In the genomic region with DNA sequence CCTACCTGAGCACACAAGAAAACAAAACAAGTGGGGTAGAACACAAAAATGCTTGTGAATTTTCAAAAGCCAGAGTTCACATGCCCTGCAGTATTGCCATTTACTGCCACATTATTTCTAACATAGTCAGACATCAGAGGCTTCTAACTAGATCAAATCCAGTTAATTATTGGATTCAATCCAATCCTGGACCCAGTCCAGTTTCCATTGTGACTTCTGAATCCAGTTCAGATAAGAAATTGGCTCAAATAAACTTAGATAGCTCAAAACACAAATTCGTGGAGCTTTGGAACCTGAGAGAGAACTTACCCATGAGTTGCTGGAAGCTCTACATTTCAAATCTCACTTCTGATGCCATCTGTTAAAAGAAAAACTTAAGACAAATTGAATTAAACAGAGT, we compare ENCODE assay signal across 2 cellular contexts.
TF ChIP-seq lines count a peak whose summit lies in the region.

No MANE protein-coding gene starts in this region.

TF ChIP-seq in GM23338, 12 proteins besides CTCF, POLR2A, EP300 and RAD21 (continued from another document):
- TF ChIP-seq, protein P1, sequence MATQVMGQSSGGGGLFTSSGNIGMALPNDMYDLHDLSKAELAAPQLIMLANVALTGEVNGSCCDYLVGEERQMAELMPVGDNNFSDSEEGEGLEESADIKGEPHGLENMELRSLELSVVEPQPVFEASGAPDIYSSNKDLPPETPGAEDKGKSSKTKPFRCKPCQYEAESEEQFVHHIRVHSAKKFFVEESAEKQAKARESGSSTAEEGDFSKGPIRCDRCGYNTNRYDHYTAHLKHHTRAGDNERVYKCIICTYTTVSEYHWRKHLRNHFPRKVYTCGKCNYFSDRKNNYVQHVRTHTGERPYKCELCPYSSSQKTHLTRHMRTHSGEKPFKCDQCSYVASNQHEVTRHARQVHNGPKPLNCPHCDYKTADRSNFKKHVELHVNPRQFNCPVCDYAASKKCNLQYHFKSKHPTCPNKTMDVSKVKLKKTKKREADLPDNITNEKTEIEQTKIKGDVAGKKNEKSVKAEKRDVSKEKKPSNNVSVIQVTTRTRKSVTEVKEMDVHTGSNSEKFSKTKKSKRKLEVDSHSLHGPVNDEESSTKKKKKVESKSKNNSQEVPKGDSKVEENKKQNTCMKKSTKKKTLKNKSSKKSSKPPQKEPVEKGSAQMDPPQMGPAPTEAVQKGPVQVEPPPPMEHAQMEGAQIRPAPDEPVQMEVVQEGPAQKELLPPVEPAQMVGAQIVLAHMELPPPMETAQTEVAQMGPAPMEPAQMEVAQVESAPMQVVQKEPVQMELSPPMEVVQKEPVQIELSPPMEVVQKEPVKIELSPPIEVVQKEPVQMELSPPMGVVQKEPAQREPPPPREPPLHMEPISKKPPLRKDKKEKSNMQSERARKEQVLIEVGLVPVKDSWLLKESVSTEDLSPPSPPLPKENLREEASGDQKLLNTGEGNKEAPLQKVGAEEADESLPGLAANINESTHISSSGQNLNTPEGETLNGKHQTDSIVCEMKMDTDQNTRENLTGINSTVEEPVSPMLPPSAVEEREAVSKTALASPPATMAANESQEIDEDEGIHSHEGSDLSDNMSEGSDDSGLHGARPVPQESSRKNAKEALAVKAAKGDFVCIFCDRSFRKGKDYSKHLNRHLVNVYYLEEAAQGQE (IDR thresholded peaks at IDR 0.05; ENCODE audit: unreplicated experiment): no peak
- no peak for TF ChIP-seq NANOG (IDR thresholded peaks at IDR 0.05; ENCODE audit: borderline replicate concordance)
- TF ChIP-seq STAT1 (IDR thresholded peaks at IDR 0.05; ENCODE audit: unreplicated experiment): no peak
- no peak for TF ChIP-seq EZH2 (IDR thresholded peaks at IDR 0.05; ENCODE audit: low read depth, unreplicated experiment)
- TF ChIP-seq ZNF331 (CRISPR knock-in tag; IDR thresholded peaks at IDR 0.05; ENCODE audit: low read depth): no peak
- no peak for TF ChIP-seq CREB1 (CRISPR knock-in tag; IDR thresholded peaks at IDR 0.05; ENCODE audit: low read depth)
- TF ChIP-seq, protein P2, sequence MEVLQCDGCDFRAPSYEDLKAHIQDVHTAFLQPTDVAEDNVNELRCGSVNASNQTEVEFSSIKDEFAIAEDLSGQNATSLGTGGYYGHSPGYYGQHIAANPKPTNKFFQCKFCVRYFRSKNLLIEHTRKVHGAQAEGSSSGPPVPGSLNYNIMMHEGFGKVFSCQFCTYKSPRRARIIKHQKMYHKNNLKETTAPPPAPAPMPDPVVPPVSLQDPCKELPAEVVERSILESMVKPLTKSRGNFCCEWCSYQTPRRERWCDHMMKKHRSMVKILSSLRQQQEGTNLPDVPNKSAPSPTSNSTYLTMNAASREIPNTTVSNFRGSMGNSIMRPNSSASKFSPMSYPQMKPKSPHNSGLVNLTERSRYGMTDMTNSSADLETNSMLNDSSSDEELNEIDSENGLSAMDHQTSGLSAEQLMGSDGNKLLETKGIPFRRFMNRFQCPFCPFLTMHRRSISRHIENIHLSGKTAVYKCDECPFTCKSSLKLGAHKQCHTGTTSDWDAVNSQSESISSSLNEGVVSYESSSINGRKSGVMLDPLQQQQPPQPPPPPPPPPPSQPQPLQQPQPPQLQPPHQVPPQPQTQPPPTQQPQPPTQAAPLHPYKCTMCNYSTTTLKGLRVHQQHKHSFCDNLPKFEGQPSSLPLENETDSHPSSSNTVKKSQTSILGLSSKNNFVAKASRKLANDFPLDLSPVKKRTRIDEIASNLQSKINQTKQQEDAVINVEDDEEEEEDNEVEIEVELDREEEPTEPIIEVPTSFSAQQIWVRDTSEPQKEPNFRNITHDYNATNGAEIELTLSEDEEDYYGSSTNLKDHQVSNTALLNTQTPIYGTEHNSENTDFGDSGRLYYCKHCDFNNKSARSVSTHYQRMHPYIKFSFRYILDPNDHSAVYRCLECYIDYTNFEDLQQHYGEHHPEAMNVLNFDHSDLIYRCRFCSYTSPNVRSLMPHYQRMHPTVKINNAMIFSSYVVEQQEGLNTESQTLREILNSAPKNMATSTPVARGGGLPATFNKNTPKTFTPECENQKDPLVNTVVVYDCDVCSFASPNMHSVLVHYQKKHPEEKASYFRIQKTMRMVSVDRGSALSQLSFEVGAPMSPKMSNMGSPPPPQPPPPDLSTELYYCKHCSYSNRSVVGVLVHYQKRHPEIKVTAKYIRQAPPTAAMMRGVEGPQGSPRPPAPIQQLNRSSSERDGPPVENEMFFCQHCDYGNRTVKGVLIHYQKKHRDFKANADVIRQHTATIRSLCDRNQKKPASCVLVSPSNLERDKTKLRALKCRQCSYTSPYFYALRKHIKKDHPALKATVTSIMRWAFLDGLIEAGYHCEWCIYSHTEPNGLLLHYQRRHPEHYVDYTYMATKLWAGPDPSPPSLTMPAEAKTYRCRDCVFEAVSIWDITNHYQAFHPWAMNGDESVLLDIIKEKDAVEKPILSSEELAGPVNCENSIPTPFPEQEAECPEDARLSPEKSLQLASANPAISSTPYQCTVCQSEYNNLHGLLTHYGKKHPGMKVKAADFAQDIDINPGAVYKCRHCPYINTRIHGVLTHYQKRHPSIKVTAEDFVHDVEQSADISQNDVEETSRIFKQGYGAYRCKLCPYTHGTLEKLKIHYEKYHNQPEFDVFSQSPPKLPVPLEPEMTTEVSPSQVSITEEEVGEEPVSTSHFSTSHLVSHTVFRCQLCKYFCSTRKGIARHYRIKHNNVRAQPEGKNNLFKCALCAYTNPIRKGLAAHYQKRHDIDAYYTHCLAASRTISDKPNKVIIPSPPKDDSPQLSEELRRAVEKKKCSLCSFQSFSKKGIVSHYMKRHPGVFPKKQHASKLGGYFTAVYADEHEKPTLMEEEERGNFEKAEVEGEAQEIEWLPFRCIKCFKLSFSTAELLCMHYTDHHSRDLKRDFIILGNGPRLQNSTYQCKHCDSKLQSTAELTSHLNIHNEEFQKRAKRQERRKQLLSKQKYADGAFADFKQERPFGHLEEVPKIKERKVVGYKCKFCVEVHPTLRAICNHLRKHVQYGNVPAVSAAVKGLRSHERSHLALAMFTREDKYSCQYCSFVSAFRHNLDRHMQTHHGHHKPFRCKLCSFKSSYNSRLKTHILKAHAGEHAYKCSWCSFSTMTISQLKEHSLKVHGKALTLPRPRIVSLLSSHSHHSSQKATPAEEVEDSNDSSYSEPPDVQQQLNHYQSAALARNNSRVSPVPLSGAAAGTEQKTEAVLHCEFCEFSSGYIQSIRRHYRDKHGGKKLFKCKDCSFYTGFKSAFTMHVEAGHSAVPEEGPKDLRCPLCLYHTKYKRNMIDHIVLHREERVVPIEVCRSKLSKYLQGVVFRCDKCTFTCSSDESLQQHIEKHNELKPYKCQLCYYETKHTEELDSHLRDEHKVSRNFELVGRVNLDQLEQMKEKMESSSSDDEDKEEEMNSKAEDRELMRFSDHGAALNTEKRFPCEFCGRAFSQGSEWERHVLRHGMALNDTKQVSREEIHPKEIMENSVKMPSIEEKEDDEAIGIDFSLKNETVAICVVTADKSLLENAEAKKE (CRISPR knock-in tag; IDR thresholded peaks at IDR 0.05): no peak
- no peak for TF ChIP-seq JUNB (IDR thresholded peaks at IDR 0.05; ENCODE audit: unreplicated experiment)

TF ChIP-seq in H1, 55 proteins besides CTCF, POLR2A, EP300 and RAD21:
- TF ChIP-seq, protein P3, sequence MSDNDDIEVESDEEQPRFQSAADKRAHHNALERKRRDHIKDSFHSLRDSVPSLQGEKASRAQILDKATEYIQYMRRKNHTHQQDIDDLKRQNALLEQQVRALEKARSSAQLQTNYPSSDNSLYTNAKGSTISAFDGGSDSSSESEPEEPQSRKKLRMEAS (IDR thresholded peaks at IDR 0.05): no peak
- TF ChIP-seq YY1 (IDR thresholded peaks at IDR 0.05; ENCODE audit: low read depth, low read length) (no peak), ASH2L (IDR thresholded peaks at IDR 0.05; ENCODE audit: low read length) (no peak), HDAC2 (IDR thresholded peaks at IDR 0.05; ENCODE audit: borderline replicate concordance in 1 of 2, low read depth in 2 of 2, low read length in 2 of 2) (no peak), SIN3A (conservative IDR thresholded peaks at IDR 0.05 in 1 of 2, IDR thresholded peaks at IDR 0.05 in 1 of 2; ENCODE audit: low read depth in 1 of 2, low read length in 2 of 2) (no peak)
- TF ChIP-seq, protein P4, sequence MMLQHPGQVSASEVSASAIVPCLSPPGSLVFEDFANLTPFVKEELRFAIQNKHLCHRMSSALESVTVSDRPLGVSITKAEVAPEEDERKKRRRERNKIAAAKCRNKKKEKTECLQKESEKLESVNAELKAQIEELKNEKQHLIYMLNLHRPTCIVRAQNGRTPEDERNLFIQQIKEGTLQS (IDR thresholded peaks at IDR 0.05; ENCODE audit: insufficient read depth, low read depth, low read length): no peak
- TF ChIP-seq, protein P5, sequence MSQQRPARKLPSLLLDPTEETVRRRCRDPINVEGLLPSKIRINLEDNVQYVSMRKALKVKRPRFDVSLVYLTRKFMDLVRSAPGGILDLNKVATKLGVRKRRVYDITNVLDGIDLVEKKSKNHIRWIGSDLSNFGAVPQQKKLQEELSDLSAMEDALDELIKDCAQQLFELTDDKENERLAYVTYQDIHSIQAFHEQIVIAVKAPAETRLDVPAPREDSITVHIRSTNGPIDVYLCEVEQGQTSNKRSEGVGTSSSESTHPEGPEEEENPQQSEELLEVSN (IDR thresholded peaks at IDR 0.05): no peak
- TF ChIP-seq, protein P6, sequence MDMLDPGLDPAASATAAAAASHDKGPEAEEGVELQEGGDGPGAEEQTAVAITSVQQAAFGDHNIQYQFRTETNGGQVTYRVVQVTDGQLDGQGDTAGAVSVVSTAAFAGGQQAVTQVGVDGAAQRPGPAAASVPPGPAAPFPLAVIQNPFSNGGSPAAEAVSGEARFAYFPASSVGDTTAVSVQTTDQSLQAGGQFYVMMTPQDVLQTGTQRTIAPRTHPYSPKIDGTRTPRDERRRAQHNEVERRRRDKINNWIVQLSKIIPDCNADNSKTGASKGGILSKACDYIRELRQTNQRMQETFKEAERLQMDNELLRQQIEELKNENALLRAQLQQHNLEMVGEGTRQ (IDR thresholded peaks at IDR 0.05; ENCODE audit: low read length): no peak
